ENCODE assay signal across 18 cellular contexts in genomic region chr14:72558721-72559120, GRCh38.
DNase-seq lines count a peak whose midpoint lies in the region; ATAC-seq, FAIRE-seq and TF ChIP-seq lines count a peak whose summit lies in the region.
"Had no signal": no experiment of that assay in that cellular context is flagged by ENCODE, and none has a peak within 500 bp of the region (broad histone marks: within the 10 kb centered on the region; RNA-seq: fewer than 3 reads in every experiment).

No MANE protein-coding gene starts in this region.

- no peaks in the 10 kb centered on the region for H3K9me3 ChIP-seq in heart right ventricle
- H3K9me3 ChIP-seq: A549, stomach had no signal

- no peak for DNase-seq in heart right ventricle
- no peak for DNase-seq in Right ventricle myocardium inferior (ENCODE audit: missing footprints)
- peak; percentile 41 to 67 for DNase-seq in cardiac fibroblast (ENCODE audit: low read depth in 2 of 2)
- DNase-seq in kidney epithelial cell (ENCODE audit: low read depth): peak; percentile 72
- no peak for DNase-seq in urothelium cell line (ENCODE audit: low spot score)
- no peak for DNase-seq in CD14-positive monocyte (ENCODE audit: low spot score)
- DNase-seq in activated T-cell treated with anti-CD3 and anti-CD28 coated beads, Interleukin-2, amount 50 U/mL, for 4 hours: no peak
- DNase-seq: activated CD4-positive, alpha-beta T cell treated with anti-CD3 and anti-CD28 coated beads, Interleukin-2, amount 50 U/mL, for 48 hours; stimulated activated CD4-positive, alpha-beta T cell treated with anti-CD3 and anti-CD28 coated beads, Interleukin-2, amount 100 ng/mL, for 24 hours; stomach; T-helper 1 cell had no signal

- no peak overlapping the region for H3K27ac Mint-ChIP-seq in CD14-positive monocyte
- H3K27ac Mint-ChIP-seq: activated naive CD8-positive, alpha-beta T cell had no signal

- 69 to 84% methylated on average over 5 of the region's 5 CpGs for WGBS in heart right ventricle, 2 donors

- peak; percentile 67 for FAIRE-seq in urothelium cell line (lab: Jason Lieb, UNC)
- FAIRE-seq: A549, G401.6, HepG2, islet of Langerhans had no signal

- peaks cover 24 to 45% (median 34%) of the 10 kb centered on the region in 3 donors for H3K27me3 Mint-ChIP-seq in CD14-positive monocyte (ENCODE audit: low read depth in 3 of 3)
- peaks cover 14% of the 10 kb centered on the region for H3K27me3 Mint-ChIP-seq in activated T-cell treated with anti-CD3 and anti-CD28 coated beads, Interleukin-2, amount 50 U/mL, for 4 hours (ENCODE audit: low read depth)

- H3K36me3 ChIP-seq in heart right ventricle (no peaks in the 10 kb centered on the region), kidney epithelial cell (ENCODE audit: control insufficient read depth, insufficient read depth, low read length) (no peaks in the 10 kb centered on the region)
- H3K36me3 ChIP-seq: stomach had no signal

- H3K4me1 Mint-ChIP-seq in CD14-positive monocyte: no peaks in the 10 kb centered on the region
- H3K4me1 Mint-ChIP-seq in activated T-cell treated with anti-CD3 and anti-CD28 coated beads, Interleukin-2, amount 50 U/mL, for 4 hours (ENCODE audit: low read depth): peaks cover 3% of the 10 kb centered on the region

- intact Hi-C loops in heart right ventricle (cut with DNase I): no loop called here
- intact Hi-C loops in Right ventricle myocardium inferior (cut with DNase I): no loop called here
- intact Hi-C loops in CD14-positive monocyte (cut with micrococcal nuclease): no loop called here

- H3K27me3 ChIP-seq in heart right ventricle: no peaks in the 10 kb centered on the region
- no peaks in the 10 kb centered on the region for H3K27me3 ChIP-seq in kidney epithelial cell (ENCODE audit: control insufficient read depth, insufficient read depth, low read length)

- TF ChIP-seq CTCF in heart right ventricle (IDR thresholded peaks at IDR 0.05): no peak
- no peak for TF ChIP-seq CTCF in cardiac fibroblast (IDR thresholded peaks at IDR 0.05; ENCODE audit: low read depth, low read length)
- no peak for TF ChIP-seq CTCF in kidney epithelial cell (IDR thresholded peaks at IDR 0.05; ENCODE audit: insufficient read depth, low read length, poor library complexity, severe bottlenecking)
- TF ChIP-seq CTCF in CD14-positive monocyte (IDR thresholded peaks at IDR 0.05): no peak

- H3K4me3 ChIP-seq in heart right ventricle (no peak overlapping the region), cardiac fibroblast (replicated peaks in 1 of 2; ENCODE audit: low read depth in 2 of 2, low read length in 2 of 2) (no peak overlapping the region), kidney epithelial cell (ENCODE audit: low read depth, low read length) (no peak overlapping the region)
- H3K4me3 ChIP-seq: A549, stomach had no signal

- ATAC-seq in heart right ventricle: peak in 6 of 8 donors; percentile 18 to 57 (median 44)
- no peak for ATAC-seq in Right ventricle myocardium inferior
- ATAC-seq in GM19397 (IDR thresholded peaks at IDR 0.05; ENCODE audit: unreplicated experiment): no peak
- ATAC-seq in activated T-cell treated with anti-CD3 and anti-CD28 coated beads, Interleukin-2, amount 50 U/mL, for 4 hours: no peak
- ATAC-seq: A549, HepG2 had no signal

- H3K9me3 Mint-ChIP-seq in CD14-positive monocyte: peaks cover 0 to 2% (median 0%) of the 10 kb centered on the region in 7 donors
- H3K9me3 Mint-ChIP-seq in activated T-cell treated with anti-CD3 and anti-CD28 coated beads, Interleukin-2, amount 50 U/mL, for 4 hours: no peaks in the 10 kb centered on the region
- H3K9me3 Mint-ChIP-seq: neural crest cell had no signal

- peaks cover 0 to 26% (median 8%) of the 10 kb centered on the region in 9 donors for H3K4me1 ChIP-seq in heart right ventricle
- H3K4me1 ChIP-seq: A549 had no signal

- H3K36me3 Mint-ChIP-seq in CD14-positive monocyte: no peaks in the 10 kb centered on the region
- no peaks in the 10 kb centered on the region for H3K36me3 Mint-ChIP-seq in activated T-cell treated with anti-CD3 and anti-CD28 coated beads, Interleukin-2, amount 50 U/mL, for 4 hours (ENCODE audit: insufficient read depth)
- H3K36me3 Mint-ChIP-seq: activated naive CD8-positive, alpha-beta T cell had no signal

- H3K4me3 Mint-ChIP-seq in CD14-positive monocyte: peak overlapping the region in 1 of 2 donors; percentile 52
- H3K4me3 Mint-ChIP-seq in activated T-cell treated with anti-CD3 and anti-CD28 coated beads, Interleukin-2, amount 50 U/mL, for 4 hours: no peak overlapping the region
- H3K4me3 Mint-ChIP-seq: activated naive CD8-positive, alpha-beta T cell; neural crest cell had no signal

- H3K27ac ChIP-seq in heart right ventricle: peak overlapping the region in 1 of 10 donors; percentile 16
- H3K27ac ChIP-seq: A549, stomach had no signal

Comparison
In these comparisons a context has a peak if more than half of its experiments do, and no peak if none do; other contexts are left out.
1. ATAC-seq: peak in heart right ventricle (6 of 8); none in Right ventricle myocardium inferior (single experiment), GM19397 (single experiment) and activated T-cell treated with anti-CD3 and anti-CD28 coated beads, Interleukin-2, amount 50 U/mL, for 4 hours (0 of 2).
2. DNase-seq: peak in cardiac fibroblast (2 of 2) and kidney epithelial cell (single experiment); none in heart right ventricle (0 of 2), Right ventricle myocardium inferior (single experiment), urothelium cell line (single experiment), CD14-positive monocyte (single experiment) and activated T-cell treated with anti-CD3 and anti-CD28 coated beads, Interleukin-2, amount 50 U/mL, for 4 hours (single experiment).